Comparison of ENCODE assay signal across 26 cellular contexts in the genomic region with DNA sequence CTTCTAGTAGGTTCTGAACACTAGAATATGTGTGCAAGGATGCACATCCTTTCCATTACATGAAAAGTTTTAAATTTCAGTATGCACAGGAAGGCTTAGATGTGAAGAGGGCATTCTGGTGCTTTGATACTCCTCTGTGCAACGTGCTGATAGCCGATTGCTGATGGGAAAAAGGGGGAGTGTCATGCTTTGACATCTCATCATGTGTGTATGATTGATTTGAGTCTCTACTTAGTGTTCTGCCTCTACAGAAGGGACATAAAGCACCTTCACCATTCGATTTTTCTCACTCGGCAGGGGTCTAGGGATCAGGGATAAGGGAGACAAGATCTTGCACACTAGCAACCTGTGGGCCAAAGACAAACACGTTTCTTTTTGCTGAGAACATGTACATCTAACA.
DNase-seq lines count a peak whose midpoint lies in the region; ATAC-seq, FAIRE-seq and TF ChIP-seq lines count a peak whose summit lies in the region.
"Had no signal": no experiment of that assay in that cellular context is flagged by ENCODE, and none has a peak within 500 bp of the region (broad histone marks: within the 10 kb centered on the region; RNA-seq: fewer than 3 reads in every experiment).

No MANE protein-coding gene starts in this region.

- H2AK5ac ChIP-seq in H1 (ENCODE audit: low read depth, low read length): no peak overlapping the region

- H3K4me3 ChIP-seq in Panc1 (ENCODE audit: low read depth in 2 of 2, low read length in 2 of 2) (no peak overlapping the region), H1 (ENCODE audit: extremely low read depth in 1 of 4, insufficient read depth in 2 of 4, low read depth in 3 of 4, low read length in 4 of 4) (no peak overlapping the region), neural progenitor cell (no peak overlapping the region)
- H3K4me3 ChIP-seq: A549; BLaER1 treated with 17β-estradiol and CSF1 and Interleukin-3, amounts not matched to agents 10 nM and 100 nM; GM23338; HAP-1 had no signal

- in situ Hi-C loops in Panc1 (cut with HindIII; ENCODE audit: low pct_unique_long_range_greater_than_20kb, low sequenced_read_pairs): no loop called here

- H3K27me3 ChIP-seq in Panc1 (ENCODE audit: control insufficient read depth, insufficient read depth, low read length): no peaks in the 10 kb centered on the region
- H3K27me3 ChIP-seq in H1 (replicated peaks in 1 of 4; ENCODE audit: control insufficient read depth in 3 of 4, extremely low read depth in 1 of 4, insufficient read depth in 3 of 4, low read length in 3 of 4): no peaks in the 10 kb centered on the region; a peak in 1 of 7 replicates
- H3K27me3 ChIP-seq in neural progenitor cell: no peaks in the 10 kb centered on the region
- H3K27me3 ChIP-seq: BE2C; BLaER1 treated with 17β-estradiol and CSF1 and Interleukin-3, amounts not matched to agents 10 nM and 100 nM had no signal

- POLR2A ChIA-PET in Panc1 (lab: Charles Lee): no interaction called here
- POLR2A ChIA-PET in H1 (lab: Charles Lee; ENCODE audit: partially characterized antibody): no interaction called here
- POLR2A ChIA-PET in activated CD8-positive, alpha-beta T cell treated with anti-CD3 and anti-CD28 coated beads, Interleukin-2, amount 10 ng/mL, durations not matched to agents 7 days and 5 days (lab: Charles Lee): no interaction called here

- WGBS in H1 (ENCODE audit: extremely low coverage in 1 of 2, insufficient coverage in 1 of 2, insufficient read length in 1 of 2, insufficient replicate concordance in 2 of 2, low coverage in 1 of 2, low lambda C conversion rate in 2 of 2, missing lambda C conversion rate in 1 of 2), 2 experiments: 91% methylated on average over 5 of the region's 5 CpGs; no CpG with 5 or more reads in 1 of the 2 experiments

- H3K4ac ChIP-seq in H1 (replicated peaks; ENCODE audit: insufficient read length, low read depth, low read length): no peak overlapping the region

- TF ChIP-seq EP300 in H1 (IDR thresholded peaks at IDR 0.05; ENCODE audit: borderline replicate concordance in 1 of 2, low read depth in 2 of 2, low read length in 2 of 2): no peak

- DNase-seq in Panc1 (ENCODE audit: low read depth, low spot score): no peak
- no peak for DNase-seq in H1 (ENCODE audit: low read depth in 1 of 2, low spot score in 2 of 2)
- DNase-seq in neural progenitor cell (ENCODE audit: low spot score): no peak
- DNase-seq in NCI-H1694 treated with DMSO at 0.1 percent for 48 hours (lab: John Stamatoyannopoulos, UW): no peak
- DNase-seq in effector CD8-positive, alpha-beta T cell (lab: John Stamatoyannopoulos, UW): no peak
- DNase-seq in activated CD8-positive, alpha-beta T cell treated with anti-CD3 and anti-CD28 coated beads, Interleukin-2, amount 10 ng/mL, durations not matched to agents 7 days and 5 days: no peak
- DNase-seq: 8988T; ACHN; AML-193; BE2C; Calu3; CD4-positive, alpha-beta T cell; CD8-positive, alpha-beta memory T cell; COR-L47; DMS53; DMS79 treated with DMSO at 0.1 percent for 48 hours; GF-D8; HFFc6 had no signal

- H2AFZ ChIP-seq in H1 (ENCODE audit: low read length) (no peak overlapping the region), neural progenitor cell (replicated peaks) (no peak overlapping the region)
- H2AFZ ChIP-seq: GM23338 had no signal

- H4K5ac ChIP-seq in H1 (ENCODE audit: insufficient read length, low read depth, low read length): no peak overlapping the region

- H2BK5ac ChIP-seq in H1 (ENCODE audit: low read depth, low read length): no peak overlapping the region

- no peak overlapping the region for H3K4me3 Mint-ChIP-seq in neural progenitor cell
- no peak overlapping the region for H3K4me3 Mint-ChIP-seq in activated CD8-positive, alpha-beta T cell treated with anti-CD3 and anti-CD28 coated beads, Interleukin-2, amount 10 ng/mL, durations not matched to agents 7 days and 5 days
- H3K4me3 Mint-ChIP-seq: CD14-positive monocyte; CD4-positive, alpha-beta T cell; CD8-positive, alpha-beta memory T cell; GM23338; HFFc6 had no signal

- H3K79me2 ChIP-seq in H1 (ENCODE audit: control insufficient read depth in 1 of 2, insufficient read depth in 2 of 2, low read length in 2 of 2) (no peaks in the 10 kb centered on the region), neural progenitor cell (ENCODE audit: low read depth) (no peaks in the 10 kb centered on the region)

- no peaks in the 10 kb centered on the region for H3K79me1 ChIP-seq in H1 (ENCODE audit: low read depth, low read length)

- H3K36me3 Mint-ChIP-seq in neural progenitor cell: peaks cover 11% of the 10 kb centered on the region
- H3K36me3 Mint-ChIP-seq in activated CD8-positive, alpha-beta T cell treated with anti-CD3 and anti-CD28 coated beads, Interleukin-2, amount 10 ng/mL, durations not matched to agents 7 days and 5 days (ENCODE audit: low read depth): no peaks in the 10 kb centered on the region
- H3K36me3 Mint-ChIP-seq: CD14-positive monocyte had no signal

- intact Hi-C loops in Panc1 (cut with micrococcal nuclease; ENCODE audit: unreplicated experiment): no loop called here

- H3K27me3 Mint-ChIP-seq in neural progenitor cell (ENCODE audit: insufficient read depth, low read depth): peaks cover 3% of the 10 kb centered on the region
- H3K27me3 Mint-ChIP-seq in activated CD8-positive, alpha-beta T cell treated with anti-CD3 and anti-CD28 coated beads, Interleukin-2, amount 10 ng/mL, durations not matched to agents 7 days and 5 days (ENCODE audit: low read depth): no peaks in the 10 kb centered on the region
- H3K27me3 Mint-ChIP-seq: CD4-positive, alpha-beta T cell; CD8-positive, alpha-beta memory T cell had no signal

- H3K23ac ChIP-seq in H1 (ENCODE audit: insufficient read length): no peak overlapping the region

- no peak overlapping the region for H3K56ac ChIP-seq in H1 (replicated peaks; ENCODE audit: insufficient read length, low read depth, low read length)

- no peak overlapping the region for H3K18ac ChIP-seq in H1 (ENCODE audit: extremely low read depth, low read length)

- H4K20me1 ChIP-seq in H1 (replicated peaks in 1 of 2; ENCODE audit: control insufficient read depth in 1 of 2, insufficient read depth in 2 of 2, low read length in 2 of 2): no peaks in the 10 kb centered on the region
- H4K20me1 ChIP-seq in neural progenitor cell (ENCODE audit: low read depth): no peaks in the 10 kb centered on the region
- H4K20me1 ChIP-seq: BLaER1 treated with 17β-estradiol and CSF1 and Interleukin-3, amounts not matched to agents 10 nM and 100 nM had no signal

- H3K4me1 Mint-ChIP-seq in neural progenitor cell: peaks cover 47% of the 10 kb centered on the region
- no peaks in the 10 kb centered on the region for H3K4me1 Mint-ChIP-seq in activated CD8-positive, alpha-beta T cell treated with anti-CD3 and anti-CD28 coated beads, Interleukin-2, amount 10 ng/mL, durations not matched to agents 7 days and 5 days (ENCODE audit: low read depth)
- H3K4me1 Mint-ChIP-seq: CD14-positive monocyte; CD8-positive, alpha-beta memory T cell had no signal

- no peak overlapping the region for H2BK20ac ChIP-seq in H1 (ENCODE audit: low read length)

- no peak for TF ChIP-seq RAD21 in H1 (IDR thresholded peaks at IDR 0.05 in 1 of 2, conservative IDR thresholded peaks at IDR 0.05 in 1 of 2; ENCODE audit: low read depth in 2 of 2, low read length in 2 of 2)

- no peak for FAIRE-seq in H1 (lab: Jason Lieb, UNC)
- FAIRE-seq: A549, GM12891, GM18507, H54 had no signal

- H3K27ac ChIP-seq in Panc1 (ENCODE audit: low read length) (peak overlapping the region; percentile 29; the same call in 1 of the 2 replicates), H1 (ENCODE audit: low read depth, low read length) (no peak overlapping the region), neural progenitor cell (no peak overlapping the region)
- H3K27ac ChIP-seq: A549; BLaER1 treated with 17β-estradiol and CSF1 and Interleukin-3, amounts not matched to agents 10 nM and 100 nM had no signal

- no peak overlapping the region for H4K91ac ChIP-seq in H1 (replicated peaks; ENCODE audit: insufficient read length, low read length)

- no peak overlapping the region for H3K14ac ChIP-seq in H1 (ENCODE audit: insufficient read length)

- no peak overlapping the region for H3K9ac ChIP-seq in H1 (replicated peaks in 1 of 4; ENCODE audit: extremely low read depth in 1 of 4, low read depth in 3 of 4, low read length in 3 of 4)
- no peak overlapping the region for H3K9ac ChIP-seq in neural progenitor cell
- H3K9ac ChIP-seq: BLaER1 treated with 17β-estradiol and CSF1 and Interleukin-3, amounts not matched to agents 10 nM and 100 nM had no signal

- H3K36me3 ChIP-seq in Panc1 (ENCODE audit: control insufficient read depth, insufficient read depth, low read length) (no peaks in the 10 kb centered on the region), H1 (ENCODE audit: control insufficient read depth in 2 of 4, insufficient read depth in 4 of 4, low read length in 3 of 4) (no peaks in the 10 kb centered on the region), neural progenitor cell (no peaks in the 10 kb centered on the region)
- H3K36me3 ChIP-seq: BE2C; BLaER1 treated with 17β-estradiol and CSF1 and Interleukin-3, amounts not matched to agents 10 nM and 100 nM; HAP-1 had no signal

- no TSS peak for BruUV-seq in Panc1 (replicated peaks; lab: Mats Ljungman, UMichigan)

- H3K4me2 ChIP-seq in H1 (ENCODE audit: insufficient read depth in 1 of 2, low read depth in 2 of 2, low read length in 2 of 2) (no peak overlapping the region), neural progenitor cell (no peak overlapping the region)
- H3K4me2 ChIP-seq: A549; BLaER1 treated with 17β-estradiol and CSF1 and Interleukin-3, amounts not matched to agents 10 nM and 100 nM; GM23338 had no signal

- ATAC-seq in Panc1: no peak
- ATAC-seq in activated CD8-positive, alpha-beta T cell treated with anti-CD3 and anti-CD28 coated beads, Interleukin-2, amount 10 ng/mL, durations not matched to agents 7 days and 5 days: no peak
- ATAC-seq: A549, GM23338 had no signal

- no peaks in the 10 kb centered on the region for H3K23me2 ChIP-seq in H1 (ENCODE audit: low read depth, low read length)

- no peaks in the 10 kb centered on the region for H3K9me3 ChIP-seq in Panc1 (ENCODE audit: control insufficient read depth, insufficient read depth, low read depth, low read length)
- H3K9me3 ChIP-seq in H1 (ENCODE audit: insufficient read depth in 2 of 2, low read depth in 1 of 2, low read length in 1 of 2): no peaks in the 10 kb centered on the region
- H3K9me3 ChIP-seq in neural progenitor cell (ENCODE audit: low read depth): no peaks in the 10 kb centered on the region
- H3K9me3 ChIP-seq: A549; BE2C; BLaER1 treated with 17β-estradiol and CSF1 and Interleukin-3, amounts not matched to agents 10 nM and 100 nM; HAP-1 had no signal

- CTCF ChIA-PET in Panc1 (lab: Charles Lee) (no interaction called here), H1 (lab: Charles Lee; ENCODE audit: partially characterized antibody) (no interaction called here)
- CTCF ChIA-PET in activated CD8-positive, alpha-beta T cell treated with anti-CD3 and anti-CD28 coated beads, Interleukin-2, amount 10 ng/mL, durations not matched to agents 7 days and 5 days (lab: Charles Lee): no interaction called here

- H2BK120ac ChIP-seq in H1 (replicated peaks; ENCODE audit: low read depth, low read length): no peak overlapping the region

- peak overlapping the region; percentile 89 for H3K27ac Mint-ChIP-seq in neural progenitor cell
- no peak overlapping the region for H3K27ac Mint-ChIP-seq in activated CD8-positive, alpha-beta T cell treated with anti-CD3 and anti-CD28 coated beads, Interleukin-2, amount 10 ng/mL, durations not matched to agents 7 days and 5 days
- H3K27ac Mint-ChIP-seq: CD14-positive monocyte; CD4-positive, alpha-beta T cell; GM23338; HFFc6 had no signal

- H3K4me1 ChIP-seq in Panc1 (ENCODE audit: control insufficient read depth, insufficient read depth, low read length) (no peaks in the 10 kb centered on the region), H1 (replicated peaks in 1 of 4; ENCODE audit: control insufficient read depth in 3 of 4, insufficient read depth in 4 of 4, low read length in 3 of 4) (peaks cover 0 to 3% (median 0%) of the 10 kb centered on the region in 4 experiments; a peak in 3 of 7 replicates), neural progenitor cell (peaks cover 12% of the 10 kb centered on the region)
- H3K4me1 ChIP-seq: A549, BE2C, HAP-1 had no signal

- TF ChIP-seq CTCF in Panc1 (IDR thresholded peaks at IDR 0.05) (no peak), H1 (IDR thresholded peaks at IDR 0.05; ENCODE audit: control extremely low read depth in 1 of 3, insufficient read depth in 1 of 3, low read depth in 1 of 3, low read length in 3 of 3) (no peak), neural progenitor cell (IDR thresholded peaks at IDR 0.05) (no peak)

- H3F3A ChIP-seq in neural progenitor cell (ENCODE audit: low read depth): no peaks in the 10 kb centered on the region

- no peak for TF ChIP-seq POLR2A in H1 (IDR thresholded peaks at IDR 0.05; ENCODE audit: control extremely low read depth in 1 of 2, low read depth in 2 of 2, low read length in 2 of 2)

- no peak overlapping the region for H2BK15ac ChIP-seq in H1 (ENCODE audit: low read length)

- 0 out of 2 replicates have a peak overlapping the region, but pooled peaks have one; percentile 10 for H2BK12ac ChIP-seq in H1 (ENCODE audit: low read depth, low read length)

- peaks cover 10% of the 10 kb centered on the region for H3K9me3 Mint-ChIP-seq in neural progenitor cell
- no peaks in the 10 kb centered on the region for H3K9me3 Mint-ChIP-seq in activated CD8-positive, alpha-beta T cell treated with anti-CD3 and anti-CD28 coated beads, Interleukin-2, amount 10 ng/mL, durations not matched to agents 7 days and 5 days (ENCODE audit: insufficient read depth)
- H3K9me3 Mint-ChIP-seq: CD14-positive monocyte; CD4-positive, alpha-beta T cell; CD8-positive, alpha-beta memory T cell; GM23338; HFFc6 had no signal

- H4K8ac ChIP-seq in H1 (ENCODE audit: extremely low read depth, insufficient read depth, low read length): no peak overlapping the region
